In the genomic region with DNA sequence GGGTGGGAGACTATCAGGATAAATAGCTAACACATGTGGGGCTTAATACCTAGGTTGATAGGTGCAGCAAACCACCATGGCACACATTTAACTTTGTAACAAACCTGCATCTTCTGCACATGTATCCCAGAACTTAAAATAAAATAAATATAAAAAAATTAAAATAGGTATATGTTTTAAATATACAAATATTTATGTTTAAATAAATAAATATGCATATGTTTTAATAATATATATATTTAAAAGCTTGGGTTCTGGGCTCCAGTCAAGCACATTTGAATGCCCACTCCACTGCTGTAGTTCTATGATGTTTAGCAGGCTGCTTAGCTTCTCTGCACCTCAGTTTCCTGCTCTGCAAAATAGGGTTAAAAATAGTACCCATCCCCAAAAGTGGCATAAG, we compare ENCODE assay signal across 24 cellular contexts.
"Had no signal": no experiment of that assay in that cellular context is flagged by ENCODE, and none has a peak within 500 bp of the region (broad histone marks: within the 10 kb centered on the region; RNA-seq: fewer than 3 reads in every experiment).

No MANE protein-coding gene starts in this region.

- H3K9me3 Mint-ChIP-seq: stimulated activated effector memory CD8-positive, alpha-beta T cell treated with anti-CD3 and anti-CD28 coated beads, Interleukin-12 subunit alpha, Interleukin-12 subunit beta, amount 100 ng/mL, for 72 hours had no signal

- H3K4me1 Mint-ChIP-seq: memory B cell; naive thymus-derived CD4-positive, alpha-beta T cell; nephron; stimulated activated effector memory CD8-positive, alpha-beta T cell treated with anti-CD3 and anti-CD28 coated beads, Interleukin-12 subunit alpha, Interleukin-12 subunit beta, amount 100 ng/mL, for 72 hours had no signal

- H3K27ac ChIP-seq: esophagus squamous epithelium, neural progenitor cell, right lobe of liver, testis, tibial artery, upper lobe of left lung had no signal

- H3K36me3 ChIP-seq: esophagus squamous epithelium, neural progenitor cell, right lobe of liver, tibial artery, upper lobe of left lung had no signal

- H3K27ac Mint-ChIP-seq: effector memory CD8-positive, alpha-beta T cell; memory B cell; naive thymus-derived CD4-positive, alpha-beta T cell; nephron; neural progenitor cell; stimulated activated effector memory CD8-positive, alpha-beta T cell treated with anti-CD3 and anti-CD28 coated beads, Interleukin-12 subunit alpha, Interleukin-12 subunit beta, amount 100 ng/mL, for 72 hours had no signal

- H3K9me3 ChIP-seq: esophagus squamous epithelium, right lobe of liver, testis, tibial artery, upper lobe of left lung had no signal

- ATAC-seq: effector memory CD8-positive, alpha-beta T cell; left lobe of liver; naive thymus-derived CD4-positive, alpha-beta T cell; stimulated activated effector memory CD8-positive, alpha-beta T cell treated with anti-CD3 and anti-CD28 coated beads, Interleukin-12 subunit alpha, Interleukin-12 subunit beta, amount 100 ng/mL, for 72 hours had no signal

- H3K27me3 ChIP-seq: neural progenitor cell, right lobe of liver, testis, tibial artery, upper lobe of left lung had no signal

- H3K4me3 Mint-ChIP-seq: effector memory CD8-positive, alpha-beta T cell; memory B cell; naive thymus-derived CD4-positive, alpha-beta T cell; nephron; neural progenitor cell; stimulated activated effector memory CD8-positive, alpha-beta T cell treated with anti-CD3 and anti-CD28 coated beads, Interleukin-12 subunit alpha, Interleukin-12 subunit beta, amount 100 ng/mL, for 72 hours had no signal

- H3K4me2 ChIP-seq: neural progenitor cell had no signal

- H3K4me1 ChIP-seq: esophagus squamous epithelium, neural progenitor cell, right lobe of liver, testis, upper lobe of left lung had no signal

- DNase-seq: cerebellar nuclear complex; cortex of kidney; effector memory CD8-positive, alpha-beta T cell; erythroblast; esophagus squamous epithelium; foreskin melanocyte; midbrain; naive thymus-derived CD4-positive, alpha-beta T cell; right lobe of liver; small intestine; stimulated activated CD4-positive, alpha-beta T cell treated with anti-CD3 and anti-CD28 coated beads, Interleukin-12 subunit alpha, Interleukin-12 subunit beta, amount 100 ng/mL, for 4 hours; stimulated activated CD4-positive, alpha-beta T cell treated with anti-CD3 and anti-CD28 coated beads, Interleukin-1b, Interleukin-23, amount 100 ng/mL, for 48 hours; stimulated activated CD4-positive, alpha-beta T cell treated with anti-CD3 and anti-CD28 coated beads, Interleukin-4, amount 100 ng/mL, for 1 hour; stimulated activated naive CD4-positive, alpha-beta T cell treated with Interleukin-2 at 50 U/mL for 16 hours; substantia nigra; testis; tibial artery; upper lobe of left lung had no signal

- H3K9ac ChIP-seq: neural progenitor cell had no signal

- H3K4me3 ChIP-seq: esophagus squamous epithelium, lung, neural progenitor cell, right lobe of liver, testis, tibial artery, upper lobe of left lung had no signal

- H2AFZ ChIP-seq: neural progenitor cell had no signal
